Comparison of ENCODE assay signal across 20 cellular contexts in genomic region chr22:18064636-18065035, GRCh38.
"Had no signal": no experiment of that assay in that cellular context is flagged by ENCODE, and none has a peak within 500 bp of the region (broad histone marks: within the 10 kb centered on the region; RNA-seq: fewer than 3 reads in every experiment).

No MANE protein-coding gene starts in this region.

- H3K4me3 Mint-ChIP-seq: activated CD8-positive, alpha-beta T cell treated with anti-CD3 and anti-CD28 coated beads for 36 hours; activated T-helper 17 cell treated with anti-CD3 and anti-CD28 coated beads, Interleukin-2, amount 50 U/mL, for 72 hours; brain; central memory CD8-positive, alpha-beta T cell; T-cell had no signal

- H3K4me1 Mint-ChIP-seq: activated T-helper 17 cell treated with anti-CD3 and anti-CD28 coated beads, Interleukin-2, amount 50 U/mL, for 72 hours; central memory CD8-positive, alpha-beta T cell had no signal

- ATAC-seq: activated CD8-positive, alpha-beta T cell treated with anti-CD3 and anti-CD28 coated beads for 36 hours; activated T-helper 17 cell treated with anti-CD3 and anti-CD28 coated beads, Interleukin-2, amount 50 U/mL, for 72 hours; gastroesophageal sphincter; heart right ventricle; psoas muscle; right lobe of liver; T-cell had no signal

- H3K36me3 Mint-ChIP-seq: brain, T-cell had no signal

- H3K4me3 ChIP-seq: coronary artery, gastroesophageal sphincter, heart right ventricle, left ventricle myocardium inferior, psoas muscle, right lobe of liver had no signal

- H3K9me3 ChIP-seq: gastroesophageal sphincter, heart right ventricle, left ventricle myocardium inferior, psoas muscle, right lobe of liver had no signal

- H3K27me3 ChIP-seq: gastroesophageal sphincter, right lobe of liver had no signal

- DNase-seq: activated CD4-positive, alpha-beta T cell treated with anti-CD3 and anti-CD28 coated beads for 48 hours; activated CD4-positive, CD25-positive, alpha-beta regulatory T cell; activated CD8-positive, alpha-beta T cell treated with anti-CD3 and anti-CD28 coated beads for 36 hours; activated naive CD4-positive, alpha-beta T cell treated with Interleukin-2 at 50 U/mL for 16 hours; activated T-cell treated with anti-CD3 and anti-CD28 coated beads, Interleukin-2, amount 50 U/mL, for 1 hour; heart right ventricle; left ventricle myocardium inferior; mammary epithelial cell; psoas muscle; small intestine; stimulated activated CD4-positive, alpha-beta T cell treated with anti-CD3 and anti-CD28 coated beads, Interleukin-4, amount 100 ng/mL, for 1 hour; T-cell; T-helper 9 cell had no signal

- H3K9me3 Mint-ChIP-seq: activated CD8-positive, alpha-beta T cell treated with anti-CD3 and anti-CD28 coated beads for 36 hours; activated T-helper 17 cell treated with anti-CD3 and anti-CD28 coated beads, Interleukin-2, amount 50 U/mL, for 72 hours; central memory CD8-positive, alpha-beta T cell; T-cell had no signal

- H3K27ac ChIP-seq: coronary artery, heart right ventricle, left ventricle myocardium inferior, psoas muscle, right lobe of liver had no signal

- H3K27ac Mint-ChIP-seq: activated CD8-positive, alpha-beta T cell treated with anti-CD3 and anti-CD28 coated beads for 36 hours; activated T-helper 17 cell treated with anti-CD3 and anti-CD28 coated beads, Interleukin-2, amount 50 U/mL, for 72 hours; brain; T-cell had no signal

- H3K36me3 ChIP-seq: gastroesophageal sphincter, heart right ventricle, left ventricle myocardium inferior, right lobe of liver had no signal

- FAIRE-seq: endometrium, small intestine had no signal
